Comparison of ENCODE assay signal across 31 cellular contexts in the genomic region with DNA sequence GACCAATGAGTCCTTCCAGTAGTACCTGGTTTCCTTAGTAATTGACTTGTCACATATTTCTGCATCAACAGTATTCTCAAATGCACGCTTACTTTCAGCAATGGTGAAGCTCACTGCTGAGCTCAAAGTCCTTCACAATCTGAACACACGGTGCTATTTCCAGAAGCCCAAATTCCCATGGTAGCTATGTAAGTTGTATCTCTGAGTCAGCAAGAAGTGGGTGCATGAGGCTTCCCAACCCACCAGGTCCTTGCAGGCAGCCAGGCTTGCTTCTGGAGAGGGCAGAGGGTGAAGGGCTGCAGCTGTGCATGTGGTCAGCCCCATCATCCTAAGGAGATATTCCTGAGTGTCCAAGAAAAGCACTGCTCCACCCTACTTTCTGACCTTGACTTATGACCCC. TPM values are rescaled to one million over a fixed set of nuclear protein-coding genes. Genes with fewer than 3 reads are reported as not detected.
DNase-seq lines count a peak whose midpoint lies in the region; ATAC-seq and TF ChIP-seq lines count a peak whose summit lies in the region.
"Had no signal": no experiment of that assay in that cellular context is flagged by ENCODE, and none has a peak within 500 bp of the region (broad histone marks: within the 10 kb centered on the region; RNA-seq: fewer than 3 reads in every experiment).

No MANE protein-coding gene starts in this region.

- peaks cover 0 to 12% of the 10 kb centered on the region in 2 donors for H3K36me3 Mint-ChIP-seq in stimulated activated naive B cell treated with anti-CD40 and anti-IgM and Interleukin-4, amounts not matched to agents 10 μg/mL and 1 μg/mL and 100 μg/mL, for 72 hours
- no peaks in the 10 kb centered on the region for H3K36me3 Mint-ChIP-seq in natural killer cell treated with Interleukin-12 subunit alpha and Interleukin-12 subunit beta and Interleukin-15 and Interleukin-18, amount 100 ng/mL, for 72 hours
- H3K36me3 Mint-ChIP-seq: naive thymus-derived CD4-positive, alpha-beta T cell had no signal

- peaks cover 34 to 64% of the 10 kb centered on the region in 2 donors for H3K27me3 Mint-ChIP-seq in stimulated activated naive B cell treated with anti-CD40 and anti-IgM and Interleukin-4, amounts not matched to agents 10 μg/mL and 1 μg/mL and 100 μg/mL, for 72 hours
- H3K27me3 Mint-ChIP-seq in natural killer cell treated with Interleukin-12 subunit alpha and Interleukin-12 subunit beta and Interleukin-15 and Interleukin-18, amount 100 ng/mL, for 72 hours = peaks cover 9 to 39% of the 10 kb centered on the region in 2 donors

- peak overlapping the region in 3 of 4 donors; percentile 20 to 37 (median 34) for H3K27ac ChIP-seq in esophagus squamous epithelium
- H3K27ac ChIP-seq in osteoblast (ENCODE audit: low read depth, low read length) = peak overlapping the region; percentile 6
- peak overlapping the region; percentile 96 for H3K27ac ChIP-seq in thoracic aorta
- H3K27ac ChIP-seq: body of pancreas, PC-9, skin epidermis had no signal

- no peaks in the 10 kb centered on the region for H3K9me3 ChIP-seq in esophagus squamous epithelium
- no peaks in the 10 kb centered on the region for H3K9me3 ChIP-seq in osteoblast (ENCODE audit: low read depth, low read length)
- no peaks in the 10 kb centered on the region for H3K9me3 ChIP-seq in thoracic aorta
- H3K9me3 ChIP-seq: body of pancreas, tibial nerve had no signal

- intact Hi-C loops in esophagus squamous epithelium (cut with DNase I) = no loop called here

- TF ChIP-seq CTCF in esophagus squamous epithelium (IDR thresholded peaks at IDR 0.05) (no peak), osteoblast (IDR thresholded peaks at IDR 0.05; ENCODE audit: extremely low read depth, low read depth, low read length) (no peak), thoracic aorta (IDR thresholded peaks at IDR 0.05) (no peak)

- no peak overlapping the region for H3K27ac Mint-ChIP-seq in stimulated activated naive B cell treated with anti-CD40 and anti-IgM and Interleukin-4, amounts not matched to agents 10 μg/mL and 1 μg/mL and 100 μg/mL, for 72 hours
- no peak overlapping the region for H3K27ac Mint-ChIP-seq in natural killer cell treated with Interleukin-12 subunit alpha and Interleukin-12 subunit beta and Interleukin-15 and Interleukin-18, amount 100 ng/mL, for 72 hours
- H3K27ac Mint-ChIP-seq: activated naive CD8-positive, alpha-beta T cell treated with anti-CD3 and anti-CD28 coated beads, Interleukin-2, amount 50 U/mL, for 24 hours; activated T-cell treated with anti-CD3 and anti-CD28 coated beads, Interleukin-2, amount 50 U/mL, for 72 hours; naive thymus-derived CD4-positive, alpha-beta T cell; T-helper 17 cell had no signal

- no peak overlapping the region for H3K4me3 Mint-ChIP-seq in stimulated activated naive B cell treated with anti-CD40 and anti-IgM and Interleukin-4, amounts not matched to agents 10 μg/mL and 1 μg/mL and 100 μg/mL, for 72 hours
- H3K4me3 Mint-ChIP-seq in natural killer cell treated with Interleukin-12 subunit alpha and Interleukin-12 subunit beta and Interleukin-15 and Interleukin-18, amount 100 ng/mL, for 72 hours = no peak overlapping the region
- H3K4me3 Mint-ChIP-seq: activated naive CD8-positive, alpha-beta T cell treated with anti-CD3 and anti-CD28 coated beads, Interleukin-2, amount 50 U/mL, for 24 hours; activated T-cell treated with anti-CD3 and anti-CD28 coated beads, Interleukin-2, amount 50 U/mL, for 72 hours; naive thymus-derived CD4-positive, alpha-beta T cell; T-helper 17 cell had no signal

- no peak overlapping the region for H2AFZ ChIP-seq in osteoblast (ENCODE audit: low read length)
- H2AFZ ChIP-seq: PC-9 had no signal

- H3K4me1 Mint-ChIP-seq in stimulated activated naive B cell treated with anti-CD40 and anti-IgM and Interleukin-4, amounts not matched to agents 10 μg/mL and 1 μg/mL and 100 μg/mL, for 72 hours = no peaks in the 10 kb centered on the region
- H3K4me1 Mint-ChIP-seq in natural killer cell treated with Interleukin-12 subunit alpha and Interleukin-12 subunit beta and Interleukin-15 and Interleukin-18, amount 100 ng/mL, for 72 hours (ENCODE audit: low read depth in 2 of 2) = no peaks in the 10 kb centered on the region
- H3K4me1 Mint-ChIP-seq: activated naive CD8-positive, alpha-beta T cell treated with anti-CD3 and anti-CD28 coated beads, Interleukin-2, amount 50 U/mL, for 24 hours; naive thymus-derived CD4-positive, alpha-beta T cell; T-helper 17 cell had no signal

- H3K27me3 ChIP-seq in esophagus squamous epithelium (no peaks in the 10 kb centered on the region), osteoblast (ENCODE audit: insufficient read depth, low read length) (no peaks in the 10 kb centered on the region), thoracic aorta (replicated peaks; ENCODE audit: insufficient read depth) (no peaks in the 10 kb centered on the region)
- H3K27me3 ChIP-seq: body of pancreas, tibial nerve had no signal

- no peak for TF ChIP-seq POLR2A in esophagus squamous epithelium (IDR thresholded peaks at IDR 0.05)

- H3K4me3 ChIP-seq in esophagus squamous epithelium = no peak overlapping the region
- H3K4me3 ChIP-seq in osteoblast (ENCODE audit: insufficient read depth, low read length) = no peak overlapping the region
- no peak overlapping the region for H3K4me3 ChIP-seq in thoracic aorta
- H3K4me3 ChIP-seq: body of pancreas, PC-9, skin epidermis, tibial nerve had no signal

- H4K20me1 ChIP-seq in osteoblast (ENCODE audit: insufficient read depth, low read length) = peaks cover 13% of the 10 kb centered on the region

- H3K4me1 ChIP-seq in esophagus squamous epithelium = peaks cover 0 to 39% (median 20%) of the 10 kb centered on the region in 3 donors
- H3K4me1 ChIP-seq in osteoblast (ENCODE audit: insufficient read depth, low read length) = peaks cover 58% of the 10 kb centered on the region
- peaks cover 30 to 100% of the 10 kb centered on the region in 2 donors for H3K4me1 ChIP-seq in thoracic aorta (ENCODE audit: control insufficient read depth in 1 of 2, low read depth in 2 of 2)
- H3K4me1 ChIP-seq: body of pancreas had no signal

- peaks cover 6 to 12% of the 10 kb centered on the region in 2 donors for H3K9me3 Mint-ChIP-seq in stimulated activated naive B cell treated with anti-CD40 and anti-IgM and Interleukin-4, amounts not matched to agents 10 μg/mL and 1 μg/mL and 100 μg/mL, for 72 hours
- H3K9me3 Mint-ChIP-seq in natural killer cell treated with Interleukin-12 subunit alpha and Interleukin-12 subunit beta and Interleukin-15 and Interleukin-18, amount 100 ng/mL, for 72 hours = no peaks in the 10 kb centered on the region
- H3K9me3 Mint-ChIP-seq: activated naive CD8-positive, alpha-beta T cell treated with anti-CD3 and anti-CD28 coated beads, Interleukin-2, amount 50 U/mL, for 24 hours; naive thymus-derived CD4-positive, alpha-beta T cell had no signal

- H3K4me2 ChIP-seq in osteoblast (ENCODE audit: insufficient read depth, low read length) = no peak overlapping the region
- H3K4me2 ChIP-seq: PC-9 had no signal

- peak; percentile 41 for DNase-seq in amniotic epithelial cell (ENCODE audit: low read depth)
- DNase-seq in esophagus squamous epithelium (lab: John Stamatoyannopoulos, UW) = no peak
- peak; percentile 85 for DNase-seq in osteoblast (ENCODE audit: insufficient read length, low spot score, missing footprints)
- no peak for DNase-seq in thoracic aorta (ENCODE audit: low spot score)
- no peak for DNase-seq in stimulated activated naive B cell treated with anti-CD40 and anti-IgM and Interleukin-4, amounts not matched to agents 10 μg/mL and 1 μg/mL and 100 μg/mL, for 72 hours
- no peak for DNase-seq in natural killer cell treated with Interleukin-12 subunit alpha and Interleukin-12 subunit beta and Interleukin-15 and Interleukin-18, amount 100 ng/mL, for 72 hours (ENCODE audit: low spot score)
- DNase-seq: activated CD4-positive, alpha-beta T cell treated with anti-CD3 and anti-CD28 coated beads, Interleukin-2, amount 50 U/mL, for 48 hours; activated CD4-positive, CD25-positive, alpha-beta regulatory T cell treated with anti-CD3 and anti-CD28 coated beads, Interleukin-2, amount 50 U/mL, for 72 hours; activated naive CD4-positive, alpha-beta T cell; activated naive CD8-positive, alpha-beta T cell treated with anti-CD3 and anti-CD28 coated beads, Interleukin-2, amount 50 U/mL, for 24 hours; activated T-cell treated with anti-CD3 and anti-CD28 coated beads, Interleukin-2, amount 50 U/mL, for 72 hours; body of pancreas; cerebellar nuclear complex; DMS 273 treated with DMSO at 0.1 percent for 48 hours; EL; H7; left ventricle myocardium superior; naive thymus-derived CD4-positive, alpha-beta T cell; NCI-H1417; NCI-H2081 treated with DMSO at 0.1 percent for 48 hours; NCI-H226; NCI-H69; PC-9; stimulated activated naive CD8-positive, alpha-beta T cell treated with anti-CD3 and anti-CD28 coated beads, Interleukin-15, Interleukin-2, amounts not matched to agents 100 U/mL and 50 U/mL, for 24 hours; T-helper 17 cell had no signal

- no peaks in the 10 kb centered on the region for H3K36me3 ChIP-seq in esophagus squamous epithelium
- H3K36me3 ChIP-seq in osteoblast (ENCODE audit: insufficient read depth, low read length) = peaks cover 41% of the 10 kb centered on the region
- no peaks in the 10 kb centered on the region for H3K36me3 ChIP-seq in thoracic aorta

- ATAC-seq in thoracic aorta (ENCODE audit: insufficient number of reproducible peaks, low FRiP score, low read depth) (no peak), HG02571 (IDR thresholded peaks at IDR 0.05; ENCODE audit: unreplicated experiment) (no peak), GM19397 (IDR thresholded peaks at IDR 0.05; ENCODE audit: unreplicated experiment) (no peak)
- ATAC-seq in stimulated activated naive B cell treated with anti-CD40 and anti-IgM and Interleukin-4, amounts not matched to agents 10 μg/mL and 1 μg/mL and 100 μg/mL, for 72 hours (replicated peaks) = no peak
- ATAC-seq in natural killer cell treated with Interleukin-12 subunit alpha and Interleukin-12 subunit beta and Interleukin-15 and Interleukin-18, amount 100 ng/mL, for 72 hours = no peak
- ATAC-seq: activated naive CD8-positive, alpha-beta T cell treated with anti-CD3 and anti-CD28 coated beads, Interleukin-2, amount 50 U/mL, for 24 hours; activated T-cell treated with anti-CD3 and anti-CD28 coated beads, Interleukin-2, amount 50 U/mL, for 72 hours; body of pancreas; left ventricle myocardium superior; naive thymus-derived CD4-positive, alpha-beta T cell; Right ventricle myocardium inferior; SK-N-SH treated with all-trans-retinoic acid at 6 μM for 48 hours; stimulated activated naive CD8-positive, alpha-beta T cell treated with anti-CD3 and anti-CD28 coated beads, Interleukin-15, Interleukin-2, amounts not matched to agents 100 U/mL and 50 U/mL, for 24 hours; T-helper 17 cell had no signal

- peaks cover 68% of the 10 kb centered on the region for H3K79me2 ChIP-seq in osteoblast (ENCODE audit: insufficient read depth, low read length)

- WGBS in esophagus squamous epithelium, 2 donors = 77 to 86% methylated on average over 2 of the region's 2 CpGs

RNA-seq across cellular contexts. Expression of a gene that starts 25.7 kb away (rescaled TPM):
- total RNA-seq in esophagus squamous epithelium (100 to 1,000 TPM in 1 of 4 donors, 10 to 100 TPM in 3; 11.9 to 102 (median 43.5) TPM), osteoblast (267 and 291 TPM in 2 replicates), thoracic aorta (1,000 to 10,000 TPM in 1 of 2 donors, 100 to 1,000 TPM in 1; 999 to 1,135 TPM)
- total RNA-seq in natural killer cell treated with Interleukin-12 subunit alpha and Interleukin-12 subunit beta and Interleukin-15 and Interleukin-18, amount 100 ng/mL, for 72 hours = not detected
- total RNA-seq: activated T-cell treated with anti-CD3 and anti-CD28 coated beads, Interleukin-2, amount 50 U/mL, for 72 hours had no signal

RNA-seq across cellular contexts. Expression of a gene that starts 25.8 kb away (rescaled TPM):
- total RNA-seq in esophagus squamous epithelium = 10 to 100 TPM in 3 of 4 donors, 1 to 10 TPM in 1; 8.9 to 97.1 (median 40.2) TPM
- total RNA-seq in osteoblast = 412 and 433 TPM in 2 replicates
- total RNA-seq in thoracic aorta = 100 to 1,000 TPM; 505 to 852 TPM
- total RNA-seq in natural killer cell treated with Interleukin-12 subunit alpha and Interleukin-12 subunit beta and Interleukin-15 and Interleukin-18, amount 100 ng/mL, for 72 hours = not detected

Comparison
In these comparisons a context has a peak if more than half of its experiments do, and no peak if none do; other contexts are left out.
1. DNase-seq: peak in amniotic epithelial cell (single experiment) and osteoblast (single experiment); none in esophagus squamous epithelium (single experiment), thoracic aorta (single experiment), stimulated activated naive B cell treated with anti-CD40 and anti-IgM and Interleukin-4, amounts not matched to agents 10 μg/mL and 1 μg/mL and 100 μg/mL, for 72 hours (single experiment) and natural killer cell treated with Interleukin-12 subunit alpha and Interleukin-12 subunit beta and Interleukin-15 and Interleukin-18, amount 100 ng/mL, for 72 hours (single experiment).
2. H3K27ac ChIP-seq: peak in every context shown above with its lines; median percentile 96 in thoracic aorta; 34 in esophagus squamous epithelium; 6 in osteoblast.
3. RNA of a gene that starts 25.7 kb away (total RNA-seq): 999 to 1,135 TPM in thoracic aorta, 267 to 291 TPM in osteoblast and 11.9 to 102 TPM in esophagus squamous epithelium; not detected in natural killer cell treated with Interleukin-12 subunit alpha and Interleukin-12 subunit beta and Interleukin-15 and Interleukin-18, amount 100 ng/mL, for 72 hours; every median in the first group is over 10 times any median in the second.
4. RNA of a gene that starts 25.8 kb away (total RNA-seq): 505 to 852 TPM in thoracic aorta, 412 to 433 TPM in osteoblast and 8.9 to 97.1 TPM in esophagus squamous epithelium; not detected in natural killer cell treated with Interleukin-12 subunit alpha and Interleukin-12 subunit beta and Interleukin-15 and Interleukin-18, amount 100 ng/mL, for 72 hours; every median in the first group is over 4 times any median in the second.